9 cellular contexts compared by ENCODE assay signal in the genomic region with DNA sequence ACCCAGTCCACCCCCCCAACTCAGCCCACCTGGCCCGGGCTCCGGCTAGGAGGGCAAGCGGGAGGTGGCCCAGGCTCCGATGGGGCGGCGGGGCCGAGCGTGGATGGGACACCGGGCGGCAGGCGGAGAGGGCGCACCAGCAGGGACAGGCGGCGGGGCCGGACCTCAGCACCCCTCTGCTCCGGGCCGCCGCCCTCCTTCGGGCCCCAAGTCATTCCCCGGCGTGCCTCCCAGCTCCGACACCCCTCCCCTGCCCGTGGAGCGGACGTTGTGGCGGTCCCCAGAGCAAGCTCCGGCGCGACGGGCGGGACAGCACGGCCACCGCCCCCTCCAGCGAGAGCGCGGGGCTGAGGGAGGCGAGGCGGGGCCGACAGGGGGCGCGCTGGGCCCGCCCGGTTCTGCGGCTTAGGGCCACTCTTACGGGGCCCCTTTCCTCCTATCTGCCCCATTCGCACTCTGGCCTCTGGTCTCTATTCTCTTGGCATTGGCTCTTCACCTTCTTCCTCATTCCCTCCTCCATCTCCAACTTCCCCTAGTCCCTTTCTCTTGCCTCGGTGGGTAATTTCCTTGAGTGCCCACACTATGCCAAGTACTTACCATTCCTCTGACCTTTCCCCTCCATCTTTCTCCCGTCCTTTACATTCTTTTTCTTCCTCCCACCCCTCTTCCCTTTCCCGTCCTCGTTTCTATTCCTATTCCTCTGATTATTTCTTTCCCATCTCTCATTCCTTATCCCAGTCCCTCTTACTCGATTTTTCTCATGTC. TPM values are rescaled to one million over a fixed set of nuclear protein-coding genes. Genes with fewer than 3 reads are reported as not detected.
DNase-seq lines count a peak whose midpoint lies in the region; ATAC-seq and TF ChIP-seq lines count a peak whose summit lies in the region.
"Had no signal": no experiment of that assay in that cellular context is flagged by ENCODE, and none has a peak within 500 bp of the region (broad histone marks: within the 10 kb centered on the region; RNA-seq: fewer than 3 reads in every experiment).

No MANE protein-coding gene starts in this region.

- in situ Hi-C loops in GM23248 (cut with MboI) = no loop called here

- no peaks in the 10 kb centered on the region for H3F3A ChIP-seq in GM23248 (ENCODE audit: insufficient read depth)
- H3F3A ChIP-seq in PC-3 (ENCODE audit: low read length, unreplicated experiment) = no peaks in the 10 kb centered on the region
- no peaks in the 10 kb centered on the region for H3F3A ChIP-seq in smooth muscle cell (ENCODE audit: low read depth)

- no TSS peak for BruUV-seq in PC-3 (replicated peaks; lab: Mats Ljungman, UMichigan)

- H3K27me3 ChIP-seq in GM23248 (replicated peaks; ENCODE audit: insufficient read depth) = peaks cover 72% of the 10 kb centered on the region
- peaks cover 59% of the 10 kb centered on the region for H3K27me3 ChIP-seq in PC-3 (ENCODE audit: low read length)
- H3K27me3 ChIP-seq in right cardiac atrium (ENCODE audit: control insufficient read depth, insufficient read depth) = no peaks in the 10 kb centered on the region
- H3K27me3 ChIP-seq in smooth muscle cell (ENCODE audit: low read depth) = peaks cover 83% of the 10 kb centered on the region

- H3K9me3 ChIP-seq in GM23248 (ENCODE audit: low read depth) (no peaks in the 10 kb centered on the region), PC-3 (ENCODE audit: low read length) (no peaks in the 10 kb centered on the region), right cardiac atrium (ENCODE audit: control insufficient read depth, low read length) (no peaks in the 10 kb centered on the region), smooth muscle cell (replicated peaks; ENCODE audit: low read depth) (no peaks in the 10 kb centered on the region)

- H3K79me2 ChIP-seq in GM23248 (ENCODE audit: insufficient read depth) (no peaks in the 10 kb centered on the region), PC-3 (ENCODE audit: low read length) (no peaks in the 10 kb centered on the region), smooth muscle cell (ENCODE audit: low read depth) (no peaks in the 10 kb centered on the region)

- intact Hi-C loops in PC-3 (cut with micrococcal nuclease) (no loop called here), right cardiac atrium (cut with DNase I) (no loop called here)

- peak; percentile 90 for TF ChIP-seq CTCF in C4-2B (conservative IDR thresholded peaks at IDR 0.05)
- TF ChIP-seq CTCF in PC-3 (conservative IDR thresholded peaks at IDR 0.05; ENCODE audit: low read depth, low read length) = peak; percentile 68
- TF ChIP-seq CTCF in smooth muscle cell (IDR thresholded peaks at IDR 0.05; ENCODE audit: borderline replicate concordance, insufficient read depth, poor library complexity, severe bottlenecking) = peak; percentile 61

- ATAC-seq in PC-3 = peak; percentile 58
- peak; percentile 70 to 73 for ATAC-seq in right cardiac atrium
- ATAC-seq in GM18517 (IDR thresholded peaks at IDR 0.05; ENCODE audit: unreplicated experiment) = no peak

- CTCF ChIA-PET in PC-3 (lab: Charles Lee) = no interaction called here

- H3K9me2 ChIP-seq in GM23248 (ENCODE audit: insufficient read depth) (no peaks in the 10 kb centered on the region), PC-3 (replicated peaks; ENCODE audit: low read length) (no peaks in the 10 kb centered on the region)

- no peaks in the 10 kb centered on the region for H3K4me1 ChIP-seq in GM23248 (ENCODE audit: insufficient read depth)
- peaks cover 6% of the 10 kb centered on the region; the same call in 1 of the 2 replicates for H3K4me1 ChIP-seq in PC-3 (ENCODE audit: insufficient read depth, low read length)
- H3K4me1 ChIP-seq in right cardiac atrium (ENCODE audit: control insufficient read depth, insufficient read depth, low read length) = peaks cover 3% of the 10 kb centered on the region
- peaks cover 6% of the 10 kb centered on the region for H3K4me1 ChIP-seq in smooth muscle cell (ENCODE audit: low read depth)

- 5% methylated on average over 26 to 36 of the region's 51 CpGs for WGBS in GM23248 (ENCODE audit: low coverage in 1 of 2, low lambda C conversion rate in 2 of 2, missing lambda C conversion rate in 2 of 2), 2 experiments
- WGBS in right cardiac atrium = 3% methylated on average over 51 of the region's 51 CpGs
- 8% methylated on average over 23 of the region's 51 CpGs for WGBS in smooth muscle cell (ENCODE audit: low lambda C conversion rate)

- H3K36me3 ChIP-seq in GM23248 (ENCODE audit: low read depth) (no peaks in the 10 kb centered on the region), PC-3 (ENCODE audit: low read depth, low read length) (no peaks in the 10 kb centered on the region), smooth muscle cell (ENCODE audit: low read depth) (no peaks in the 10 kb centered on the region)

- H3K27ac ChIP-seq in C4-2B (no peak overlapping the region), GM23248 (no peak overlapping the region), PC-3 (ENCODE audit: low read length) (no peak overlapping the region), right cardiac atrium (ENCODE audit: low read length) (no peak overlapping the region), smooth muscle cell (ENCODE audit: low read depth) (no peak overlapping the region)

- H3K4me2 ChIP-seq in GM23248 (ENCODE audit: unreplicated experiment) (peak overlapping the region; percentile 46), PC-3 (ENCODE audit: low read length) (peak overlapping the region; percentile 92), smooth muscle cell (peak overlapping the region; percentile 88)

- H2AFZ ChIP-seq in GM23248 (0 out of 2 replicates have a peak overlapping the region, but pooled peaks have one; percentile 23), PC-3 (ENCODE audit: low read length) (peak overlapping the region; percentile 74; the same call in 1 of the 2 replicates), smooth muscle cell (ENCODE audit: low read depth) (no peak overlapping the region)

- H4K20me1 ChIP-seq in GM23248 (ENCODE audit: insufficient read depth) (no peaks in the 10 kb centered on the region), PC-3 (ENCODE audit: low read length) (no peaks in the 10 kb centered on the region), smooth muscle cell (ENCODE audit: low read depth) (no peaks in the 10 kb centered on the region)

- H3K9ac ChIP-seq in GM23248 (no peak overlapping the region), PC-3 (ENCODE audit: low read length) (no peak overlapping the region), smooth muscle cell (ENCODE audit: low read depth) (no peak overlapping the region)

- DNase-seq in GM23248 (peak; percentile 37), PC-3 (peak; percentile 32), right cardiac atrium (peak in 2 of 3 donors; percentile 70 to 72), smooth muscle cell (lab: John Stamatoyannopoulos, UW; ENCODE audit: unreplicated experiment) (no peak), DMS153 (lab: John Stamatoyannopoulos, UW) (no peak)
- peak; percentile 68 for DNase-seq in activated naive CD4-positive, alpha-beta T cell treated with Interleukin-2 at 50 U/mL for 16 hours

- POLR2A ChIA-PET in PC-3 (lab: Charles Lee; ENCODE audit: unreplicated experiment) = no interaction called here

- peak overlapping the region; percentile 34; the same call in 1 of the 2 replicates for H3K4me3 ChIP-seq in GM23248
- peak overlapping the region; percentile 60 for H3K4me3 ChIP-seq in PC-3 (ENCODE audit: low read length)
- peak overlapping the region; percentile 79 for H3K4me3 ChIP-seq in right cardiac atrium (ENCODE audit: low read length)
- H3K4me3 ChIP-seq in smooth muscle cell = peak overlapping the region; percentile 46

RNA-seq across cellular contexts. Expression of gene GBX1, which starts 0.7 kb away (rescaled TPM):
- not detected in 2 replicates for total RNA-seq in GM23248 (2014; rRNA removed; shearing (Covaris generic))
- not detected in 2 replicates for polyA plus RNA-seq in GM23248 (2016; fragmentation: Nextera tagmentation; extraction: Ambion mirVana)
- total RNA-seq in PC-3 (2014; rRNA removed) = not detected in 2 replicates
- total RNA-seq in right cardiac atrium = 1 to 10 TPM in 1 of 4 donors, under 1 TPM in 1, not detected in 2; 0.40 to 1.0 TPM
- polyA plus RNA-seq in right cardiac atrium = 0.14 TPM
- total RNA-seq in smooth muscle cell = not detected in 2 replicates
- polyA plus RNA-seq in smooth muscle cell = not detected in 2 replicates
- total RNA-seq: HT1080 had no signal

RNA-seq across cellular contexts. Expression of gene ASB10, which starts 18.8 kb away (rescaled TPM):
- not detected in 2 replicates for total RNA-seq in GM23248 (2014; rRNA removed; shearing (Covaris generic))
- polyA plus RNA-seq in GM23248 (2016; fragmentation: Nextera tagmentation; extraction: Ambion mirVana) = not detected in 2 replicates
- not detected in 2 replicates for total RNA-seq in PC-3 (2014; rRNA removed)
- 10 to 100 TPM in 3 of 4 donors, 1 to 10 TPM in 1; 4.5 to 21.0 (median 14.0) TPM for total RNA-seq in right cardiac atrium
- polyA plus RNA-seq in right cardiac atrium = 14.3 TPM
- total RNA-seq in smooth muscle cell = not detected in 2 replicates
- polyA plus RNA-seq in smooth muscle cell = not detected in 2 replicates
- total RNA-seq: HT1080 had no signal

RNA-seq across cellular contexts. Expression of gene H2BK1, which starts 42.1 kb away (rescaled TPM):
- total RNA-seq in GM23248 (2014; rRNA removed; shearing (Covaris generic)) = not detected in 2 replicates
- not detected in 2 replicates for polyA plus RNA-seq in GM23248 (2016; fragmentation: Nextera tagmentation; extraction: Ambion mirVana)
- not detected in 2 replicates for total RNA-seq in PC-3 (2014; rRNA removed)
- total RNA-seq in right cardiac atrium = not detected
- not detected for polyA plus RNA-seq in right cardiac atrium
- total RNA-seq in smooth muscle cell = not detected in 2 replicates
- polyA plus RNA-seq in smooth muscle cell = not detected in 2 replicates
- total RNA-seq: HT1080 had no signal

RNA-seq across cellular contexts. Expression of gene ABCF2, which starts 58.8 kb away (rescaled TPM):
- total RNA-seq in GM23248 (2014; rRNA removed; shearing (Covaris generic)) = 69.7 and 74.9 TPM in 2 replicates
- polyA plus RNA-seq in GM23248 (2016; fragmentation: Nextera tagmentation; extraction: Ambion mirVana) = 40.7 and 40.9 TPM in 2 replicates
- total RNA-seq in PC-3 (2014; rRNA removed) = 55.5 and 75.0 TPM in 2 replicates
- total RNA-seq in right cardiac atrium = 10 to 100 TPM; 24.6 to 34.5 (median 26.3) TPM
- 17.8 TPM for polyA plus RNA-seq in right cardiac atrium
- 30.5 and 35.1 TPM in 2 replicates for total RNA-seq in smooth muscle cell
- polyA plus RNA-seq in smooth muscle cell = 24.2 and 26.5 TPM in 2 replicates

Comparison
In these comparisons a context has a peak if more than half of its experiments do, and no peak if none do; other contexts are left out.
1. DNase-seq: peak in GM23248 (single experiment), PC-3 (single experiment), activated naive CD4-positive, alpha-beta T cell treated with Interleukin-2 at 50 U/mL for 16 hours (single experiment) and right cardiac atrium (2 of 3); none in smooth muscle cell (single experiment) and DMS153 (single experiment).
2. Peak in every context shown above with its lines, with median percentiles within 50 percentile points of each other: CTCF ChIP-seq, H3K4me2 ChIP-seq and H3K4me3 ChIP-seq.